In the genomic region with DNA sequence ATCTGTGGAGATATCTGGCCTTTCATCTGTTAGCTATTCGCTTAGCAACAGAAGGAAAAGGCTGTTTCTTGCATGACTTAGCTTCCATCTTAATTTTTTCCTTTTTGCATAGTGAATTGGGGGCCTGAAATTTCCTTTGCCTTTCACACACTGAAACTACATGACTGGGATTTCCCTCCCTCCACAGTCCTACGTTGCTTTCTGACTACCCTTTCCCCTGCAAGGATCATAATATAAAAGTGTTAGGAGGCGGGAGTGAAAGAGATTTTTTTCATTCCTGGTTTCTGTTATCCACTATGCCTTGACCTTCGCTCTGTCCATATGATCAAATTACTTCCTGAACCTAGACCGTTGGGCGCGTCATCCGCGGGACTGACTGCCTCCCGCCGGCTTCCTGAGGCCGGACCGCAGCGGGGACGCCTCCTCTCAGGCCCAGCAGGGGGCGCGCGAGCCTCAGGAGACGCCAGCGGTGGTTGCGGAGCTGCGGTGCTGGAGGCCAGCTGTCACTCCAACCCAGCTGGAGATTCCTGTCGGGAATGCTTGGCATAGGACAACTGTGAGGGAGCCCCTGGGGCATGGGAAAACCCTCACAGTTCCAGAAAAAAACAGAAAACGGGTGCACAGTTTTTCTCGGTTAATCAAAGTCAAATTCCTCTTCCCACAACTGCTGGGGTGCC, we compare ENCODE assay signal across 1 cellular context.
TF ChIP-seq lines count a peak whose summit lies in the region.

No MANE protein-coding gene starts in this region.

TF ChIP-seq in HepG2, 621 proteins besides CTCF, POLR2A, EP300 and RAD21 (continued from another document and continues in another):
- TF ChIP-seq, protein P1, sequence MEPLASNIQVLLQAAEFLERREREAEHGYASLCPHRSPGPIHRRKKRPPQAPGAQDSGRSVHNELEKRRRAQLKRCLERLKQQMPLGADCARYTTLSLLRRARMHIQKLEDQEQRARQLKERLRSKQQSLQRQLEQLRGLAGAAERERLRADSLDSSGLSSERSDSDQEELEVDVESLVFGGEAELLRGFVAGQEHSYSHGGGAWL (CRISPR knock-in tag; IDR thresholded peaks at IDR 0.05) = peak; percentile 50; the same call in 1 of the 2 replicates
- no peak for TF ChIP-seq ZUFSP (CRISPR knock-in tag; IDR thresholded peaks at IDR 0.05; ENCODE audit: borderline replicate concordance)
- no peak for TF ChIP-seq ZSCAN25 (CRISPR knock-in tag; IDR thresholded peaks at IDR 0.05)
- TF ChIP-seq HNF4G (IDR thresholded peaks at IDR 0.05; ENCODE audit: borderline replicate concordance, low read depth, low read length) = no peak; the same call in 1 of the 2 replicates
- no peak for TF ChIP-seq HNF4G (CRISPR knock-in tag; IDR thresholded peaks at IDR 0.05; ENCODE audit: borderline replicate concordance, low read depth)
- TF ChIP-seq FOXA3 (CRISPR knock-in tag; IDR thresholded peaks at IDR 0.05) = peak; percentile 33; the same call in 1 of the 2 replicates
- TF ChIP-seq ZNF550 (CRISPR knock-in tag; IDR thresholded peaks at IDR 0.05; ENCODE audit: borderline replicate concordance) = no peak
- TF ChIP-seq, protein P2, sequence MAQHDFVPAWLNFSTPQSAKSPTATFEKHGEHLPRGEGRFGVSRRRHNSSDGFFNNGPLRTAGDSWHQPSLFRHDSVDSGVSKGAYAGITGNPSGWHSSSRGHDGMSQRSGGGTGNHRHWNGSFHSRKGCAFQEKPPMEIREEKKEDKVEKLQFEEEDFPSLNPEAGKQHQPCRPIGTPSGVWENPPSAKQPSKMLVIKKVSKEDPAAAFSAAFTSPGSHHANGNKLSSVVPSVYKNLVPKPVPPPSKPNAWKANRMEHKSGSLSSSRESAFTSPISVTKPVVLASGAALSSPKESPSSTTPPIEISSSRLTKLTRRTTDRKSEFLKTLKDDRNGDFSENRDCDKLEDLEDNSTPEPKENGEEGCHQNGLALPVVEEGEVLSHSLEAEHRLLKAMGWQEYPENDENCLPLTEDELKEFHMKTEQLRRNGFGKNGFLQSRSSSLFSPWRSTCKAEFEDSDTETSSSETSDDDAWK (CRISPR knock-in tag; IDR thresholded peaks at IDR 0.05) = no peak
- no peak for TF ChIP-seq GFI1 (CRISPR knock-in tag; IDR thresholded peaks at IDR 0.05; ENCODE audit: borderline replicate concordance)
- 0 out of 2 replicates have a peak, but pooled peaks have one; percentile 15 for TF ChIP-seq NR2F2 (IDR thresholded peaks at IDR 0.05; ENCODE audit: borderline replicate concordance, low read depth)
- no peak for TF ChIP-seq ZNF256 (CRISPR knock-in tag; conservative IDR thresholded peaks at IDR 0.05)
- TF ChIP-seq, protein P3, sequence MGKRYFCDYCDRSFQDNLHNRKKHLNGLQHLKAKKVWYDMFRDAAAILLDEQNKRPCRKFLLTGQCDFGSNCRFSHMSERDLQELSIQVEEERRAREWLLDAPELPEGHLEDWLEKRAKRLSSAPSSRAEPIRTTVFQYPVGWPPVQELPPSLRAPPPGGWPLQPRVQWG (CRISPR knock-in tag; IDR thresholded peaks at IDR 0.05; ENCODE audit: borderline replicate concordance, low read depth) = no peak
- TF ChIP-seq ZNF546 (CRISPR knock-in tag; conservative IDR thresholded peaks at IDR 0.05) = no peak
- no peak for TF ChIP-seq ZNF121 (CRISPR knock-in tag; IDR thresholded peaks at IDR 0.05)
- TF ChIP-seq RNF2 (conservative IDR thresholded peaks at IDR 0.05; ENCODE audit: low read depth) = no peak
- no peak for TF ChIP-seq RARG (CRISPR knock-in tag; IDR thresholded peaks at IDR 0.05; ENCODE audit: low read depth)
- TF ChIP-seq ZNF576 (CRISPR knock-in tag; IDR thresholded peaks at IDR 0.05) = no peak
- no peak; the same call in 1 of the 2 replicates for TF ChIP-seq ZNF646 (CRISPR knock-in tag; IDR thresholded peaks at IDR 0.05)
- no peak for TF ChIP-seq ZBTB21 (CRISPR knock-in tag; IDR thresholded peaks at IDR 0.05)
- TF ChIP-seq, protein P4, sequence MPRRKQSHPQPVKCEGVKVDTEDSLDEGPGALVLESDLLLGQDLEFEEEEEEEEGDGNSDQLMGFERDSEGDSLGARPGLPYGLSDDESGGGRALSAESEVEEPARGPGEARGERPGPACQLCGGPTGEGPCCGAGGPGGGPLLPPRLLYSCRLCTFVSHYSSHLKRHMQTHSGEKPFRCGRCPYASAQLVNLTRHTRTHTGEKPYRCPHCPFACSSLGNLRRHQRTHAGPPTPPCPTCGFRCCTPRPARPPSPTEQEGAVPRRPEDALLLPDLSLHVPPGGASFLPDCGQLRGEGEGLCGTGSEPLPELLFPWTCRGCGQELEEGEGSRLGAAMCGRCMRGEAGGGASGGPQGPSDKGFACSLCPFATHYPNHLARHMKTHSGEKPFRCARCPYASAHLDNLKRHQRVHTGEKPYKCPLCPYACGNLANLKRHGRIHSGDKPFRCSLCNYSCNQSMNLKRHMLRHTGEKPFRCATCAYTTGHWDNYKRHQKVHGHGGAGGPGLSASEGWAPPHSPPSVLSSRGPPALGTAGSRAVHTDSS (CRISPR knock-in tag; conservative IDR thresholded peaks at IDR 0.05) = no peak
- no peak for TF ChIP-seq TRIM22 (IDR thresholded peaks at IDR 0.05)
- TF ChIP-seq, protein P5, sequence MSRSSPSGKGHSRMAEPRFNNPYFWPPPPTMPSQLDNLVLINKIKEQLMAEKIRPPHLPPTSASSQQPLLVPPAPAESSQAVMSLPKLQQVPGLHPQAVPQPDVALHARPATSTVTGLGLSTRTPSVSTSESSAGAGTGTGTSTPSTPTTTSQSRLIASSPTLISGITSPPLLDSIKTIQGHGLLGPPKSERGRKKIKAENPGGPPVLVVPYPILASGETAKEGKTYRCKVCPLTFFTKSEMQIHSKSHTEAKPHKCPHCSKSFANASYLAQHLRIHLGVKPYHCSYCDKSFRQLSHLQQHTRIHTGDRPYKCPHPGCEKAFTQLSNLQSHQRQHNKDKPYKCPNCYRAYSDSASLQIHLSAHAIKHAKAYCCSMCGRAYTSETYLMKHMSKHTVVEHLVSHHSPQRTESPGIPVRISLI (CRISPR knock-in tag; IDR thresholded peaks at IDR 0.05; ENCODE audit: borderline replicate concordance) = peak; percentile 34; the same call in 1 of the 2 replicates
- TF ChIP-seq KIAA2018 (CRISPR knock-in tag; IDR thresholded peaks at IDR 0.05; ENCODE audit: borderline replicate concordance) = no peak
